ENCODE assay signal across 8 cellular contexts in genomic region chr20:62617711-62618483, GRCh38. TPM values are rescaled to one million over a fixed set of nuclear protein-coding genes. Genes with fewer than 3 reads are reported as not detected.
A peak's percentile ranks its signal among the peaks of the same experiment; 100 is the strongest.
DNase-seq lines count a peak whose midpoint lies in the region; ATAC-seq and TF ChIP-seq lines count a peak whose summit lies in the region.

No MANE protein-coding gene starts in this region.

- peaks cover 7 to 10% of the 10 kb centered on the region in 2 experiments for H3K4me1 Mint-ChIP-seq in H9

- H3K27ac ChIP-seq in DOHH2 (ENCODE audit: low read depth, low read length) = peak overlapping the region; percentile 49
- H3K27ac ChIP-seq in gastroesophageal sphincter = peak overlapping the region in 3 of 4 donors; percentile 63 to 78 (median 65)
- H3K27ac ChIP-seq in H9 (ENCODE audit: insufficient read length, low read depth, low read length) = no peak overlapping the region

- H3K36me3 ChIP-seq in DOHH2 (ENCODE audit: control insufficient read depth, low read length) = no peaks in the 10 kb centered on the region
- H3K36me3 ChIP-seq in gastroesophageal sphincter = no peaks in the 10 kb centered on the region

- no peak overlapping the region for H3K9ac ChIP-seq in H9 (ENCODE audit: extremely low read depth, insufficient read length, low read length)

- no peak overlapping the region for H3K14ac ChIP-seq in H9 (ENCODE audit: insufficient read depth, low read length)

- no peak for TF ChIP-seq CTCF in DOHH2 (IDR thresholded peaks at IDR 0.05; ENCODE audit: low read depth, low read length, poor library complexity, severe bottlenecking)
- TF ChIP-seq CTCF in gastroesophageal sphincter (IDR thresholded peaks at IDR 0.05) = no peak
- TF ChIP-seq CTCF in H9 (conservative IDR thresholded peaks at IDR 0.05) = no peak

- H3K4me3 ChIP-seq in DOHH2 (ENCODE audit: low read length) (peak overlapping the region; percentile 27), gastroesophageal sphincter (no peak overlapping the region)

- peaks cover 36% of the 10 kb centered on the region for H3K4me1 ChIP-seq in DOHH2 (ENCODE audit: control insufficient read depth, low read length)
- peaks cover 0 to 34% (median 13%) of the 10 kb centered on the region in 3 donors for H3K4me1 ChIP-seq in gastroesophageal sphincter
- no peaks in the 10 kb centered on the region; the same call in 1 of the 2 replicates for H3K4me1 ChIP-seq in H9 (ENCODE audit: insufficient read depth, low read length)

- no peaks in the 10 kb centered on the region for H3K79me2 ChIP-seq in DOHH2 (ENCODE audit: control insufficient read depth, low read length)
- no peaks in the 10 kb centered on the region for H3K79me2 ChIP-seq in H9 (ENCODE audit: insufficient read depth, low read length)

- no peak overlapping the region; a peak in 1 of 7 replicates for H3K27ac Mint-ChIP-seq in H9

- H3K9me2 ChIP-seq in DOHH2 (replicated peaks; ENCODE audit: control insufficient read depth, low read length) = no peaks in the 10 kb centered on the region

- no peak overlapping the region for H4K5ac ChIP-seq in H9 (ENCODE audit: insufficient read length, low read depth, low read length)

- TF ChIP-seq POLR2A in gastroesophageal sphincter (IDR thresholded peaks at IDR 0.05) (no peak), GM18505 (IDR thresholded peaks at IDR 0.05; ENCODE audit: borderline replicate concordance, extremely low read depth, insufficient read depth, insufficient read length) (no peak)

- no peaks in the 10 kb centered on the region for H3K36me3 Mint-ChIP-seq in H9 (ENCODE audit: insufficient read depth in 1 of 3, low read depth in 3 of 3)

- no peak overlapping the region for H3K4me3 Mint-ChIP-seq in H9

- H3K79me1 ChIP-seq in H9 (ENCODE audit: insufficient read depth, low read depth, low read length, poor library complexity, severe bottlenecking) = no peaks in the 10 kb centered on the region

- H3K27me3 ChIP-seq in DOHH2 (ENCODE audit: control insufficient read depth, low read length) = no peaks in the 10 kb centered on the region
- peaks cover 29% of the 10 kb centered on the region for H3K27me3 ChIP-seq in gastroesophageal sphincter
- no peaks in the 10 kb centered on the region for H3K27me3 ChIP-seq in H9 (ENCODE audit: insufficient read depth, low read length)

- H2BK15ac ChIP-seq in H9 (ENCODE audit: low read depth, low read length) = no peak overlapping the region

- H3K9me3 ChIP-seq in DOHH2 (ENCODE audit: control insufficient read depth, insufficient read depth, low read length) = no peaks in the 10 kb centered on the region
- H3K9me3 ChIP-seq in gastroesophageal sphincter = no peaks in the 10 kb centered on the region
- no peaks in the 10 kb centered on the region for H3K9me3 ChIP-seq in H9 (ENCODE audit: control insufficient read depth, low read depth, low read length)

- DNase-seq in activated CD4-positive, alpha-beta T cell treated with anti-CD3 and anti-CD28 coated beads for 4 hours = peak; percentile 55 to 61
- DNase-seq in stimulated activated CD4-positive, alpha-beta T cell treated with anti-CD3 and anti-CD28 coated beads, TNF-alpha, amount 100 ng/mL, for 4 hours (ENCODE audit: low read depth in 3 of 3) = peak in 2 of 3 experiments; percentile 30 to 36
- DNase-seq in H9 (no peak), putamen (ENCODE audit: low spot score) (no peak)

- no peak overlapping the region for H2BK20ac ChIP-seq in H9 (ENCODE audit: low read depth, low read length, poor library complexity, severe bottlenecking)

- ATAC-seq in HG03432 (IDR thresholded peaks at IDR 0.05; ENCODE audit: unreplicated experiment) = peak; percentile 36
- ATAC-seq in gastroesophageal sphincter = peak; percentile 68
- no peak for ATAC-seq in GM18505 (IDR thresholded peaks at IDR 0.05; ENCODE audit: unreplicated experiment)

- peaks cover 8% of the 10 kb centered on the region for H3F3A ChIP-seq in DOHH2 (ENCODE audit: control insufficient read depth, insufficient read depth)

- no CpG with 5 or more reads among the region's 23 CpGs for WGBS in gastroesophageal sphincter (ENCODE audit: low coverage in 1 of 2), 2 donors
- WGBS in H9 (ENCODE audit: extremely low coverage, insufficient read length, low lambda C conversion rate) = no CpG with 5 or more reads among the region's 23 CpGs

- H2BK12ac ChIP-seq in H9 (ENCODE audit: insufficient read length, low read depth, low read length) = no peak overlapping the region

- H4K20me1 ChIP-seq in DOHH2 (ENCODE audit: control insufficient read depth, insufficient read depth, low read depth, low read length) (no peaks in the 10 kb centered on the region), H9 (ENCODE audit: control insufficient read depth, insufficient read depth, insufficient read length) (peaks cover 2% of the 10 kb centered on the region)

- no peaks in the 10 kb centered on the region for H3K23me2 ChIP-seq in H9 (ENCODE audit: insufficient read length, low read depth, low read length, poor library complexity, severe bottlenecking)

- no peak overlapping the region for H3K23ac ChIP-seq in H9 (ENCODE audit: insufficient read length, low read depth, low read length)

- H3K18ac ChIP-seq in H9 (ENCODE audit: insufficient read length, low read depth, low read length) = no peak overlapping the region

- no peak overlapping the region for H2AK5ac ChIP-seq in H9 (ENCODE audit: insufficient read length, low read length)

- no peak overlapping the region for H4K8ac ChIP-seq in H9 (replicated peaks; ENCODE audit: insufficient read length, low read depth, low read length)

- no peaks in the 10 kb centered on the region for H3K9me3 Mint-ChIP-seq in H9

- no peak overlapping the region for H4K91ac ChIP-seq in H9 (ENCODE audit: insufficient read length, low read depth, low read length)

- H3T11ph ChIP-seq in H9 (ENCODE audit: low read length) = no peak overlapping the region

- no peak overlapping the region for H3K4ac ChIP-seq in H9 (ENCODE audit: low read depth, low read length)

- H2BK120ac ChIP-seq in H9 (ENCODE audit: low read depth, low read length, poor library complexity, severe bottlenecking) = no peak overlapping the region

- H3K4me2 ChIP-seq in DOHH2 (ENCODE audit: low read length) = peak overlapping the region; percentile 63
- no peak overlapping the region for H3K4me2 ChIP-seq in H9 (ENCODE audit: insufficient read depth, insufficient read length, low read length)

- no peak overlapping the region for H2BK5ac ChIP-seq in H9 (ENCODE audit: insufficient read length, low read length)

- peaks cover 5% of the 10 kb centered on the region; the same call in 1 of the 2 replicates for H3K27me3 Mint-ChIP-seq in H9 (ENCODE audit: low read depth)

- H2AFZ ChIP-seq in H9 (ENCODE audit: low read length) = no peak overlapping the region

- no peak for TF ChIP-seq EP300 in gastroesophageal sphincter (IDR thresholded peaks at IDR 0.05)

- H3K56ac ChIP-seq in H9 (ENCODE audit: insufficient read length, low read depth, low read length) = no peak overlapping the region

RNA-seq across cellular contexts. Expression of gene SLCO4A1, which starts 24.4 kb away (rescaled TPM):
- total RNA-seq in gastroesophageal sphincter (10 to 100 TPM; 15.9 to 20.2 (median 19.2) TPM), H9 (2021) (8.4 and 9.4 TPM in 2 replicates)

Comparison
In these comparisons a context has a peak if more than half of its experiments do, and no peak if none do; other contexts are left out.
1. DNase-seq: peak in activated CD4-positive, alpha-beta T cell treated with anti-CD3 and anti-CD28 coated beads for 4 hours (2 of 2) and stimulated activated CD4-positive, alpha-beta T cell treated with anti-CD3 and anti-CD28 coated beads, TNF-alpha, amount 100 ng/mL, for 4 hours (2 of 3); none in H9 (single experiment) and putamen (single experiment).